Comparison of ENCODE assay signal across 8 cellular contexts in the genomic region with DNA sequence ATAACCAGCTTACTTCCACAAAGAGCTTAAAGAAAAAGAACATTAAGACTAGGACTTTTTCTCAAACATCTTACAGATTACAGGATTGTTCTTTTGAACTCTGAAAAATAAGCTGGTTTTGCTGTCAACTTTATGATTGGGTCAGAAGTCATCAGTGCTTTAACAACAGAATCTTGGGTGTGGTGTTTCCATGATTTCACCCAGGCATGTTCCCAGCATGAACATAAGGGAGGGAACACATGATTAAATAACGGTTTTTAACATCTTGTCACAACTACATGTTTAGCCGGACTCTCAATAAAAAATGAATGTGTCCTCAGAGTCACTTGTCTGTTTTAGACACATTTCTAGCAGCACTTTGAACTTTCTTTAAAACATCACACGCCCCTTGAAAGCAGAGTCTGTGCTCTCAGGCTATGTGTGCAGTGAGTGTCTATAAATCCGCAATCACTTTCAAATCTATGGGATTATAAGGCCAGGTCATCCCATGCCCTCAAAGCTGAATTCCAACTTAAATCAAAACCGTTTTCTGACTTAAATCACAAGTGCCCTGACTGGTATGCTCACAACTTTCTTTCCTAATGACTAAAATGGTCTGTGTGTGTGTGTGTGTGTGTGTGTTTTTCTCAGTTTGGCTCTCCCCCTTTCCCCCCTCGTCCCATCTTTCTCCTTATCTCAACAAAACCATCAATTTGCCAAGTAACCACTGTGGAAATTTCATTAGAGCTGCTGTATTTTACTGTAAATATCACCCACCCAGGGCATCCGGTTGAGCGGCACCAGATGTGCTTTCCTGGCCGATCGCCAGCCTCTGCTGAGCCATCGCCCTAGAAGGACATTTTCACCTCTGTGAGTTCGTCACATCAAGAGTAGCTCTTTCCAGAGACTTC.
DNase-seq lines count a peak whose midpoint lies in the region; ATAC-seq and TF ChIP-seq lines count a peak whose summit lies in the region.

No MANE protein-coding gene starts in this region.

- DNase-seq in A172 (ENCODE audit: low spot score) (peak; percentile 21), RPMI7951 (ENCODE audit: low read depth) (peak; percentile 98), lower leg skin (ENCODE audit: low spot score in 2 of 2) (peak; percentile 73 to 96), NCI-H187 (lab: John Stamatoyannopoulos, UW) (no peak)
- DNase-seq in activated naive CD4-positive, alpha-beta T cell treated with anti-CD3 and anti-CD28 coated beads, Interleukin-2, amount 50 U/mL, for 16 hours = peak; percentile 59
- DNase-seq in stimulated activated naive CD8-positive, alpha-beta T cell treated with anti-CD3 and anti-CD28 coated beads, Interleukin-15, amount 100 ng/mL, for 72 hours = peak; percentile 31 to 52

- WGBS in lower leg skin, 2 donors = 16 to 22% methylated on average over 12 of the region's 12 CpGs

- H3K4me1 Mint-ChIP-seq in stimulated activated naive CD8-positive, alpha-beta T cell treated with anti-CD3 and anti-CD28 coated beads, Interleukin-15, amount 100 ng/mL, for 72 hours = peaks cover 22% of the 10 kb centered on the region

- no peak for TF ChIP-seq POLR2A in lower leg skin (IDR thresholded peaks at IDR 0.05)

- peak overlapping the region; percentile 1 to 84 for H3K27ac Mint-ChIP-seq in stimulated activated naive CD8-positive, alpha-beta T cell treated with anti-CD3 and anti-CD28 coated beads, Interleukin-15, amount 100 ng/mL, for 72 hours

- H3K4me3 ChIP-seq in lower leg skin (ENCODE audit: low read depth, poor library complexity, severe bottlenecking) = no peak overlapping the region

- H3K4me3 Mint-ChIP-seq in stimulated activated naive CD8-positive, alpha-beta T cell treated with anti-CD3 and anti-CD28 coated beads, Interleukin-15, amount 100 ng/mL, for 72 hours = peak overlapping the region; percentile 7 to 35

- ATAC-seq in GM19035 (IDR thresholded peaks at IDR 0.05; ENCODE audit: unreplicated experiment) = peak; percentile 70
- peak; percentile 66 for ATAC-seq in HG03342 (IDR thresholded peaks at IDR 0.05; ENCODE audit: unreplicated experiment)
- peak; percentile 89 for ATAC-seq in stimulated activated naive CD8-positive, alpha-beta T cell treated with anti-CD3 and anti-CD28 coated beads, Interleukin-15, amount 100 ng/mL, for 72 hours

- no peak for TF ChIP-seq CTCF in lower leg skin (IDR thresholded peaks at IDR 0.05)

- intact Hi-C loops in lower leg skin (cut with DNase I; ENCODE audit: low total_unique reads) = no loop called here

- no peaks in the 10 kb centered on the region for H3K9me3 Mint-ChIP-seq in stimulated activated naive CD8-positive, alpha-beta T cell treated with anti-CD3 and anti-CD28 coated beads, Interleukin-15, amount 100 ng/mL, for 72 hours

- H3K27me3 Mint-ChIP-seq in stimulated activated naive CD8-positive, alpha-beta T cell treated with anti-CD3 and anti-CD28 coated beads, Interleukin-15, amount 100 ng/mL, for 72 hours = no peaks in the 10 kb centered on the region

Comparison
In these comparisons a context has a peak if more than half of its experiments do, and no peak if none do; other contexts are left out.
1. DNase-seq: peak in A172 (single experiment), RPMI7951 (single experiment), activated naive CD4-positive, alpha-beta T cell treated with anti-CD3 and anti-CD28 coated beads, Interleukin-2, amount 50 U/mL, for 16 hours (single experiment), lower leg skin (2 of 2) and stimulated activated naive CD8-positive, alpha-beta T cell treated with anti-CD3 and anti-CD28 coated beads, Interleukin-15, amount 100 ng/mL, for 72 hours (2 of 2); none in NCI-H187 (0 of 2).
2. Peak in every context shown above with its lines, with median percentiles within 50 percentile points of each other: ATAC-seq.